In the genomic region with DNA sequence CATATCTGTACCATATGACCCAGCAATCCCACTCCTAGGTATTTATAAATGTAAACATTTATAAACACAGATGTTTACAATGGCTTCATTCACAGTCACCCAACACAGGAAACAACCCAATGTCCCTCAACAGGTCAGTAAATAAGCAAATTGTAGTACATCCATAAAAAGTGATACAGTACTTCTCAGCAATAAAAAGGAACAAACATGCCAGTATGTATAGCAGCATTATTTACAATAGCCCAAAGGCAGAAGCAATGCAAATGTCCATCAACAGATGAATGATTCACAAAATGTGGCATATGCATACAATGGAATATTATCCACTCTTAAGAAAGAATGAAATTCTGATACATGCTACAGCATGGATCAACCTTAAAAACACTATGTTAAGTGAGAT, we compare ENCODE assay signal across 23 cellular contexts. TPM values are rescaled to one million over a fixed set of nuclear protein-coding genes. Genes with fewer than 3 reads are reported as not detected.
A peak's percentile ranks its signal among the peaks of the same experiment; 100 is the strongest.
DNase-seq lines count a peak whose midpoint lies in the region; ATAC-seq and TF ChIP-seq lines count a peak whose summit lies in the region.
"Had no signal": no experiment of that assay in that cellular context is flagged by ENCODE, and none has a peak within 500 bp of the region (broad histone marks: within the 10 kb centered on the region; RNA-seq: fewer than 3 reads in every experiment).

No MANE protein-coding gene starts in this region.

- H3K36me3 Mint-ChIP-seq in WTC11, result peaks cover 20% of the 10 kb centered on the region
- H3K36me3 Mint-ChIP-seq: CD14-positive monocyte had no signal

- H3K27me3 Mint-ChIP-seq in WTC11 (ENCODE audit: low read depth), result no peaks in the 10 kb centered on the region; the same call in 1 of the 2 replicates
- H3K27me3 Mint-ChIP-seq: CD4-positive, alpha-beta T cell had no signal

- H3K9me3 Mint-ChIP-seq in WTC11, result peaks cover 41% of the 10 kb centered on the region

- peak; percentile 59 for ATAC-seq in mucosa of descending colon
- no peak for ATAC-seq in HG03039 (IDR thresholded peaks at IDR 0.05; ENCODE audit: unreplicated experiment)
- ATAC-seq in WTC11, result no peak
- ATAC-seq in HG02938 (IDR thresholded peaks at IDR 0.05; ENCODE audit: unreplicated experiment), result no peak
- ATAC-seq: A549, GM23338, HCT116 had no signal

- no peaks in the 10 kb centered on the region for H3K36me3 ChIP-seq in mucosa of descending colon (ENCODE audit: low read depth)
- H3K36me3 ChIP-seq: BE2C had no signal

- no peak overlapping the region for H3K27ac Mint-ChIP-seq in WTC11
- H3K27ac Mint-ChIP-seq: CD14-positive monocyte; CD4-positive, alpha-beta T cell; CD8-positive, alpha-beta memory T cell; GM23338; H9 had no signal

- DNase-seq in NCI-H526 treated with DMSO at 0.1 percent for 48 hours (lab: John Stamatoyannopoulos, UW) (peak; percentile 21), NCI-H526 (lab: John Stamatoyannopoulos, UW) (no peak), epithelial cell of esophagus (ENCODE audit: low read depth) (peak; percentile 45), mucosa of descending colon (no peak), WTC11 (ENCODE audit: low spot score) (no peak), cerebellum (ENCODE audit: low spot score) (no peak)
- DNase-seq: ACHN; AML-193; BE2C; CD4-positive, alpha-beta T cell; CD8-positive, alpha-beta memory T cell; DMS 273 treated with DMSO at 0.1 percent for 48 hours; DMS79; EL; GDM1; H9 had no signal

- H3K9me3 ChIP-seq in mucosa of descending colon, result no peaks in the 10 kb centered on the region
- H3K9me3 ChIP-seq: A549, BE2C had no signal

- POLR2A ChIA-PET in WTC11 (lab: Charles Lee), result no interaction called here

- H3K4me3 Mint-ChIP-seq in WTC11, result no peak overlapping the region
- H3K4me3 Mint-ChIP-seq: CD14-positive monocyte; CD4-positive, alpha-beta T cell; CD8-positive, alpha-beta memory T cell; GM23338; H9 had no signal

- H3K4me1 Mint-ChIP-seq in WTC11, result no peaks in the 10 kb centered on the region
- H3K4me1 Mint-ChIP-seq: CD8-positive, alpha-beta memory T cell; GM23338; H9 had no signal

- H3K4me1 ChIP-seq in mucosa of descending colon (ENCODE audit: low read depth), result no peaks in the 10 kb centered on the region
- H3K4me1 ChIP-seq: A549, BE2C had no signal

- CTCF ChIA-PET in WTC11 (lab: Charles Lee), result no interaction called here

- no peak for TF ChIP-seq CTCF in epithelial cell of esophagus (IDR thresholded peaks at IDR 0.05; ENCODE audit: insufficient read depth, low read depth, low read length, missing control alignments)
- TF ChIP-seq CTCF in mucosa of descending colon (IDR thresholded peaks at IDR 0.05), result no peak
- TF ChIP-seq CTCF in WTC11 (IDR thresholded peaks at IDR 0.05), result no peak

- intact Hi-C loops in mucosa of descending colon (cut with DNase I, micrococcal nuclease), result no loop called here

- H3K4me3 ChIP-seq in epithelial cell of esophagus (ENCODE audit: low read length) (no peak overlapping the region), mucosa of descending colon (no peak overlapping the region)
- H3K4me3 ChIP-seq: A549; BLaER1 treated with 17β-estradiol and CSF1 and Interleukin-3, amounts not matched to agents 10 nM and 100 nM; GM23338 had no signal

TF ChIP-seq in WTC11, 78 proteins besides CTCF, POLR2A, EP300 and RAD21:
- TF ChIP-seq FOXP1 (CRISPR knock-in tag; IDR thresholded peaks at IDR 0.05; ENCODE audit: borderline replicate concordance), result no peak
- TF ChIP-seq, protein P1, sequence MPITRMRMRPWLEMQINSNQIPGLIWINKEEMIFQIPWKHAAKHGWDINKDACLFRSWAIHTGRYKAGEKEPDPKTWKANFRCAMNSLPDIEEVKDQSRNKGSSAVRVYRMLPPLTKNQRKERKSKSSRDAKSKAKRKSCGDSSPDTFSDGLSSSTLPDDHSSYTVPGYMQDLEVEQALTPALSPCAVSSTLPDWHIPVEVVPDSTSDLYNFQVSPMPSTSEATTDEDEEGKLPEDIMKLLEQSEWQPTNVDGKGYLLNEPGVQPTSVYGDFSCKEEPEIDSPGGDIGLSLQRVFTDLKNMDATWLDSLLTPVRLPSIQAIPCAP (CRISPR knock-in tag; IDR thresholded peaks at IDR 0.05), result no peak
- TF ChIP-seq TEAD4 (CRISPR knock-in tag; IDR thresholded peaks at IDR 0.05), result no peak
- TF ChIP-seq JAZF1 (CRISPR knock-in tag; IDR thresholded peaks at IDR 0.05), result no peak
- no peak for TF ChIP-seq ZNF671 (CRISPR knock-in tag; IDR thresholded peaks at IDR 0.05)
- TF ChIP-seq ZNF263 (CRISPR knock-in tag; IDR thresholded peaks at IDR 0.05; ENCODE audit: low read depth), result no peak
- TF ChIP-seq CDX4 (CRISPR knock-in tag; IDR thresholded peaks at IDR 0.05; ENCODE audit: borderline replicate concordance), result no peak
- no peak for TF ChIP-seq TCF7 (CRISPR knock-in tag; IDR thresholded peaks at IDR 0.05; ENCODE audit: low read depth)
- no peak for TF ChIP-seq SOX15 (CRISPR knock-in tag; IDR thresholded peaks at IDR 0.05)
- TF ChIP-seq ATF2 (CRISPR knock-in tag; IDR thresholded peaks at IDR 0.05; ENCODE audit: borderline replicate concordance, low read depth), result no peak
- no peak for TF ChIP-seq ZNF416 (CRISPR knock-in tag; IDR thresholded peaks at IDR 0.05)
- no peak for TF ChIP-seq PRRX2 (CRISPR knock-in tag; IDR thresholded peaks at IDR 0.05)

RNA-seq across cellular contexts. Expression of gene MAP3K9, which starts 27.6 kb away (rescaled TPM):
- total RNA-seq in mucosa of descending colon (1 to 10 TPM; 5.7 to 9.3 (median 8.8) TPM), WTC11 (2021) (28.0 to 29.6 TPM (median 29.4 TPM) in 3 replicates), cerebellum (27.7 TPM)

Comparison
In these comparisons a context has a peak if more than half of its experiments do, and no peak if none do; other contexts are left out.
1. DNase-seq: peak in NCI-H526 treated with DMSO at 0.1 percent for 48 hours (single experiment) and epithelial cell of esophagus (single experiment); none in NCI-H526 (0 of 2), mucosa of descending colon (0 of 3), WTC11 (single experiment) and cerebellum (single experiment).